1 cellular context compared by ENCODE assay signal in genomic region chr15:101194246-101195138, GRCh38.
TF ChIP-seq lines count a peak whose summit lies in the region.

No MANE protein-coding gene starts in this region.

TF ChIP-seq in SK-N-SH treated with all-trans-retinoic acid at 6 μM for 48 hours, 23 proteins besides CTCF, POLR2A, EP300 and RAD21 (continued from another document):
- TF ChIP-seq CSDC2 (CRISPR knock-in tag; IDR thresholded peaks at IDR 0.05) (no peak), ISL1 (CRISPR knock-in tag; IDR thresholded peaks at IDR 0.05) (no peak), PPARA (CRISPR knock-in tag; IDR thresholded peaks at IDR 0.05; ENCODE audit: borderline replicate concordance) (no peak), BACH2 (CRISPR knock-in tag; IDR thresholded peaks at IDR 0.05; ENCODE audit: borderline replicate concordance) (no peak)
